ENCODE assay signal across 30 cellular contexts in the genomic region with DNA sequence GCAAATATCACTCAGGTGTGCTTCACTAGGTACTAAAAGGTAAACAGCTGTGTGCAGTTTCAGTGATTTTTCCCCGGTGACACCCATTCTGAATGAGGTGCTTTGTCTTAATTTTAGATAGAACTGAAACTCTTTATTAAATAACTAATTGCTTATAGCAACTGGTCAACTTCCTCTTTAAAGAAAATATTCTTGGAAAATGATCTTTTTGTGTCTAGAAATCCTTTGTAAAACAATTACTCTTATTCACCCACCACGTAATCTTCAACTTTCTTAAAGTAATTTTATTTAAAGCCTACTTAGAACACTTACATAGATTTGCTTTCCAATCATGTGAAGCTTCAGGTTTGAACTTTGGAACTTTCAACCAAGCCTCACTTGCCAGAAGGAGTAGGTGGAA.
"Had no signal": no experiment of that assay in that cellular context is flagged by ENCODE, and none has a peak within 500 bp of the region (broad histone marks: within the 10 kb centered on the region; RNA-seq: fewer than 3 reads in every experiment).

No MANE protein-coding gene starts in this region.

- ATAC-seq: activated CD4-positive, alpha-beta T cell treated with anti-CD3 and anti-CD28 coated beads for 36 hours; activated CD4-positive, CD25-positive, alpha-beta regulatory T cell treated with anti-CD3 and anti-CD28 coated beads, Interleukin-2, amount 50 U/mL, for 24 hours; activated CD8-positive, alpha-beta T cell treated with anti-CD3 and anti-CD28 coated beads, Interleukin-2, amount 10 ng/mL, durations not matched to agents 7 days and 5 days; activated naive CD8-positive, alpha-beta T cell treated with anti-CD3 and anti-CD28 coated beads, Interleukin-2, amount 50 U/mL, for 24 hours; PC-3; WTC11 had no signal

- H3K27ac Mint-ChIP-seq: activated CD4-positive, alpha-beta T cell treated with anti-CD3 and anti-CD28 coated beads for 36 hours; activated CD4-positive, alpha-beta T cell treated with anti-CD3 and anti-CD28 coated beads, Interleukin-2, amount 10 ng/mL, durations not matched to agents 7 days and 5 days; activated CD8-positive, alpha-beta T cell treated with anti-CD3 and anti-CD28 coated beads, Interleukin-2, amount 10 ng/mL, durations not matched to agents 7 days and 5 days; activated naive CD4-positive, alpha-beta T cell treated with anti-CD3 and anti-CD28 coated beads, Interleukin-2, amount 10 ng/mL, durations not matched to agents 7 days and 5 days; activated naive CD8-positive, alpha-beta T cell treated with anti-CD3 and anti-CD28 coated beads, Interleukin-2, amount 50 U/mL, for 24 hours; activated T-cell treated with anti-CD3 and anti-CD28 coated beads, Interleukin-2, amount 50 U/mL, for 24 hours; brain; T-helper 1 cell treated with Interleukin-12 subunit alpha and Interleukin-12 subunit beta and Interleukin-4 antibody, amounts not matched to agents 30 μg/mL and 1 μg/mL, for 36 hours; T-helper 2 cell treated with Interferon-gamma antibody and Interleukin-4, amounts not matched to agents 5 μg/mL and 100 μg/mL, for 36 hours; WTC11 had no signal

- H3K4me3 ChIP-seq: Peyer's patch, SJSA1 had no signal

- DNase-seq: activated CD4-positive, alpha-beta T cell treated with anti-CD3 and anti-CD28 coated beads for 36 hours; activated CD4-positive, alpha-beta T cell treated with anti-CD3 and anti-CD28 coated beads, Interleukin-2, amount 10 ng/mL, durations not matched to agents 7 days and 5 days; activated CD4-positive, alpha-beta T cell treated with anti-CD3 and anti-CD28 coated beads, Interleukin-2, amount 50 U/mL, for 48 hours; activated CD8-positive, alpha-beta T cell treated with anti-CD3 and anti-CD28 coated beads, Interleukin-2, amount 10 ng/mL, durations not matched to agents 7 days and 5 days; activated naive CD4-positive, alpha-beta T cell treated with anti-CD3 and anti-CD28 coated beads, Interleukin-2, amount 10 ng/mL, durations not matched to agents 7 days and 5 days; activated naive CD8-positive, alpha-beta T cell treated with anti-CD3 and anti-CD28 coated beads, Interleukin-2, amount 50 U/mL, for 24 hours; activated T-cell treated with anti-CD3 and anti-CD28 coated beads, Interleukin-2, amount 50 U/mL, for 24 hours; anterior cingulate cortex; NCI-H1092 treated with DMSO at 0.1 percent for 48 hours; NCI-H187; NCI-H2029 treated with DMSO at 0.1 percent for 48 hours; NCI-H2107; NCI-H2171; NCI-H510A; NCI-H526; NCI-H748 treated with DMSO at 0.1 percent for 48 hours; NK-92 treated with Interleukin-12 subunit alpha and Interleukin-12 subunit beta, amount 100 ng/mL, for 24 hours; PC-3; Peyer's patch; RPMI8226; SHP77 treated with DMSO at 0.1 percent for 48 hours; SK-N-SH had no signal

- H3K36me3 Mint-ChIP-seq: activated naive CD4-positive, alpha-beta T cell treated with anti-CD3 and anti-CD28 coated beads, Interleukin-2, amount 10 ng/mL, durations not matched to agents 7 days and 5 days; brain; WTC11 had no signal

- H3K9ac ChIP-seq: SK-N-SH had no signal

- H3K4me1 Mint-ChIP-seq: central memory CD8-positive, alpha-beta T cell had no signal

- H3K27ac ChIP-seq: Peyer's patch, SJSA1 had no signal

- H3K9me3 Mint-ChIP-seq: activated CD4-positive, alpha-beta T cell treated with anti-CD3 and anti-CD28 coated beads, Interleukin-2, amount 10 ng/mL, durations not matched to agents 7 days and 5 days; activated naive CD4-positive, alpha-beta T cell treated with anti-CD3 and anti-CD28 coated beads, Interleukin-2, amount 10 ng/mL, durations not matched to agents 7 days and 5 days; activated naive CD8-positive, alpha-beta T cell treated with anti-CD3 and anti-CD28 coated beads, Interleukin-2, amount 50 U/mL, for 24 hours; brain; central memory CD8-positive, alpha-beta T cell; T-helper 1 cell treated with Interleukin-12 subunit alpha and Interleukin-12 subunit beta and Interleukin-4 antibody, amounts not matched to agents 30 μg/mL and 1 μg/mL, for 36 hours; T-helper 2 cell treated with Interferon-gamma antibody and Interleukin-4, amounts not matched to agents 5 μg/mL and 100 μg/mL, for 36 hours; WTC11 had no signal

- H3K36me3 ChIP-seq: Peyer's patch, SJSA1 had no signal

- H3K27me3 ChIP-seq: Peyer's patch, SJSA1 had no signal

- H3K4me3 Mint-ChIP-seq: activated CD4-positive, alpha-beta T cell treated with anti-CD3 and anti-CD28 coated beads for 36 hours; activated CD4-positive, alpha-beta T cell treated with anti-CD3 and anti-CD28 coated beads, Interleukin-2, amount 10 ng/mL, durations not matched to agents 7 days and 5 days; activated CD8-positive, alpha-beta T cell treated with anti-CD3 and anti-CD28 coated beads, Interleukin-2, amount 10 ng/mL, durations not matched to agents 7 days and 5 days; activated naive CD4-positive, alpha-beta T cell treated with anti-CD3 and anti-CD28 coated beads, Interleukin-2, amount 10 ng/mL, durations not matched to agents 7 days and 5 days; activated naive CD8-positive, alpha-beta T cell; activated naive CD8-positive, alpha-beta T cell treated with anti-CD3 and anti-CD28 coated beads, Interleukin-2, amount 50 U/mL, for 24 hours; activated T-cell treated with anti-CD3 and anti-CD28 coated beads, Interleukin-2, amount 50 U/mL, for 24 hours; brain; central memory CD8-positive, alpha-beta T cell; T-helper 1 cell treated with Interleukin-12 subunit alpha and Interleukin-12 subunit beta and Interleukin-4 antibody, amounts not matched to agents 30 μg/mL and 1 μg/mL, for 36 hours; T-helper 2 cell treated with Interferon-gamma antibody and Interleukin-4, amounts not matched to agents 5 μg/mL and 100 μg/mL, for 36 hours; WTC11 had no signal

- H3K9me3 ChIP-seq: Peyer's patch, SJSA1, SK-N-SH had no signal
